1 cellular context compared by ENCODE assay signal in the genomic region with DNA sequence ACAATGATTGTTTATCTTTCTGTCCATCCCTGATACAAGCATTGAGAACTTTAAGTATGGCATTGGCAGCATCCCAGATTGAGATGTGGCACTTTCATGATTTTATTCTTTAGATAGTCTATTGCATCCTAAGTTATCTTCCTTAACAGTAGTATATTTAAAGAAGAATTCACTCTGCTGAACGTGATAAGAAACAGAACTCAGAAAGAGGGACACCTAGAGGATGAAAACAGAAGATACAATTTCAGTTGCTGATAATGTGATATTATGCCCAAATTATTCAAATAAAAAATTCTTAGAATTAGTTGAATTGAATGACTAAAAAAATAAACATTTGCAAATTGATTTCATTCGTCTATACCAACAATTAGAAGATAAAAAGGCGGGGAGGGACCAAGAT.
TF ChIP-seq lines count a peak whose summit lies in the region.

No MANE protein-coding gene starts in this region.

TF ChIP-seq in liver, 16 proteins besides CTCF, POLR2A, EP300 and RAD21 (continued from another document):
- TF ChIP-seq, protein P1, sequence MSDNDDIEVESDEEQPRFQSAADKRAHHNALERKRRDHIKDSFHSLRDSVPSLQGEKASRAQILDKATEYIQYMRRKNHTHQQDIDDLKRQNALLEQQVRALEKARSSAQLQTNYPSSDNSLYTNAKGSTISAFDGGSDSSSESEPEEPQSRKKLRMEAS (IDR thresholded peaks at IDR 0.05) = no peak
- TF ChIP-seq FOXA1 (IDR thresholded peaks at IDR 0.05) (no peak), SP1 (IDR thresholded peaks at IDR 0.05) (no peak), FOXA2 (IDR thresholded peaks at IDR 0.05) (no peak), YY1 (IDR thresholded peaks at IDR 0.05) (no peak), EGR1 (IDR thresholded peaks at IDR 0.05; ENCODE audit: low read depth in 2 of 2) (no peak), GABPA (IDR thresholded peaks at IDR 0.05 in 1 of 2, conservative IDR thresholded peaks at IDR 0.05 in 1 of 2) (no peak), TAF1 (conservative IDR thresholded peaks at IDR 0.05) (no peak), RXRA (IDR thresholded peaks at IDR 0.05) (no peak), HNF4A (conservative IDR thresholded peaks at IDR 0.05) (no peak)
- TF ChIP-seq, protein P2, sequence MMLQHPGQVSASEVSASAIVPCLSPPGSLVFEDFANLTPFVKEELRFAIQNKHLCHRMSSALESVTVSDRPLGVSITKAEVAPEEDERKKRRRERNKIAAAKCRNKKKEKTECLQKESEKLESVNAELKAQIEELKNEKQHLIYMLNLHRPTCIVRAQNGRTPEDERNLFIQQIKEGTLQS (IDR thresholded peaks at IDR 0.05) = no peak
- TF ChIP-seq, protein P3, sequence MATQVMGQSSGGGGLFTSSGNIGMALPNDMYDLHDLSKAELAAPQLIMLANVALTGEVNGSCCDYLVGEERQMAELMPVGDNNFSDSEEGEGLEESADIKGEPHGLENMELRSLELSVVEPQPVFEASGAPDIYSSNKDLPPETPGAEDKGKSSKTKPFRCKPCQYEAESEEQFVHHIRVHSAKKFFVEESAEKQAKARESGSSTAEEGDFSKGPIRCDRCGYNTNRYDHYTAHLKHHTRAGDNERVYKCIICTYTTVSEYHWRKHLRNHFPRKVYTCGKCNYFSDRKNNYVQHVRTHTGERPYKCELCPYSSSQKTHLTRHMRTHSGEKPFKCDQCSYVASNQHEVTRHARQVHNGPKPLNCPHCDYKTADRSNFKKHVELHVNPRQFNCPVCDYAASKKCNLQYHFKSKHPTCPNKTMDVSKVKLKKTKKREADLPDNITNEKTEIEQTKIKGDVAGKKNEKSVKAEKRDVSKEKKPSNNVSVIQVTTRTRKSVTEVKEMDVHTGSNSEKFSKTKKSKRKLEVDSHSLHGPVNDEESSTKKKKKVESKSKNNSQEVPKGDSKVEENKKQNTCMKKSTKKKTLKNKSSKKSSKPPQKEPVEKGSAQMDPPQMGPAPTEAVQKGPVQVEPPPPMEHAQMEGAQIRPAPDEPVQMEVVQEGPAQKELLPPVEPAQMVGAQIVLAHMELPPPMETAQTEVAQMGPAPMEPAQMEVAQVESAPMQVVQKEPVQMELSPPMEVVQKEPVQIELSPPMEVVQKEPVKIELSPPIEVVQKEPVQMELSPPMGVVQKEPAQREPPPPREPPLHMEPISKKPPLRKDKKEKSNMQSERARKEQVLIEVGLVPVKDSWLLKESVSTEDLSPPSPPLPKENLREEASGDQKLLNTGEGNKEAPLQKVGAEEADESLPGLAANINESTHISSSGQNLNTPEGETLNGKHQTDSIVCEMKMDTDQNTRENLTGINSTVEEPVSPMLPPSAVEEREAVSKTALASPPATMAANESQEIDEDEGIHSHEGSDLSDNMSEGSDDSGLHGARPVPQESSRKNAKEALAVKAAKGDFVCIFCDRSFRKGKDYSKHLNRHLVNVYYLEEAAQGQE (IDR thresholded peaks at IDR 0.05) = no peak
